ENCODE assay signal across 22 cellular contexts in genomic region chr3:113963879-113964278, GRCh38.
"Had no signal": no experiment of that assay in that cellular context is flagged by ENCODE, and none has a peak within 500 bp of the region (broad histone marks: within the 10 kb centered on the region; RNA-seq: fewer than 3 reads in every experiment).

No MANE protein-coding gene starts in this region.

- H3K9me3 Mint-ChIP-seq: IgD-negative memory B cell, T-cell had no signal

- H3K27me3 Mint-ChIP-seq: IgD-negative memory B cell, T-cell had no signal

- H3K27ac Mint-ChIP-seq: T-cell had no signal

- ATAC-seq: Panc1, PC-3 had no signal

- H3K9me3 ChIP-seq: SK-N-SH had no signal

- DNase-seq: KBM-7, MM.1S, NCI-H1092 treated with DMSO at 0.1 percent for 48 hours, NCI-H1436, NCI-H187, NCI-H2029, NCI-H2081 treated with DMSO at 0.1 percent for 48 hours, NCI-H2171, NCI-H226, NCI-H446, NCI-H510A, NCI-H526, NCI-H748 treated with DMSO at 0.1 percent for 48 hours, PC-3, SHP77, SK-N-SH, SW 1271, T-cell had no signal

- H3K27ac ChIP-seq: HL-60, RWPE1 had no signal

- H3K4me3 Mint-ChIP-seq: IgD-negative memory B cell, T-cell had no signal
